1 cellular context compared by ENCODE assay signal in genomic region chr19:46954502-46955004, GRCh38.
A peak's percentile ranks its signal among the peaks of the same experiment; 100 is the strongest.
TF ChIP-seq lines count a peak whose summit lies in the region.

No MANE protein-coding gene starts in this region.

TF ChIP-seq in HepG2, 621 proteins besides CTCF, POLR2A, EP300 and RAD21 (continued from another document and continues in another):
- peak; percentile 73; the same call in 1 of the 2 replicates for TF ChIP-seq FOXJ3 (CRISPR knock-in tag; IDR thresholded peaks at IDR 0.05; ENCODE audit: borderline replicate concordance)
- TF ChIP-seq ZNF280B (CRISPR knock-in tag; IDR thresholded peaks at IDR 0.05; ENCODE audit: borderline replicate concordance), result no peak
- peak; percentile 88 for TF ChIP-seq GATAD2A (CRISPR knock-in tag; IDR thresholded peaks at IDR 0.05)
- no peak for TF ChIP-seq ZNF335 (CRISPR knock-in tag; IDR thresholded peaks at IDR 0.05)
- no peak for TF ChIP-seq SMAD9 (CRISPR knock-in tag; IDR thresholded peaks at IDR 0.05)
- TF ChIP-seq PLRG1 (conservative IDR thresholded peaks at IDR 0.05), result no peak
- TF ChIP-seq CEBPB (IDR thresholded peaks at IDR 0.05; ENCODE audit: borderline replicate concordance, low read depth, low read length), result peak; percentile 53; the same call in 1 of the 2 replicates
- TF ChIP-seq HOXA5 (CRISPR knock-in tag; IDR thresholded peaks at IDR 0.05), result peak; percentile 27; the same call in 1 of the 2 replicates
- TF ChIP-seq SOX13 (IDR thresholded peaks at IDR 0.05), result no peak
- TF ChIP-seq SOX13 (CRISPR knock-in tag; conservative IDR thresholded peaks at IDR 0.05 in 1 of 2, IDR thresholded peaks at IDR 0.05 in 1 of 2), result peak in 1 of 2 experiments; percentile 91; a peak in 2 of 4 replicates
- TF ChIP-seq ZNF20 (CRISPR knock-in tag; IDR thresholded peaks at IDR 0.05), result no peak
- no peak for TF ChIP-seq GLI4 (CRISPR knock-in tag; IDR thresholded peaks at IDR 0.05; ENCODE audit: borderline replicate concordance)
- TF ChIP-seq TBP (CRISPR knock-in tag; IDR thresholded peaks at IDR 0.05), result no peak
- TF ChIP-seq CREB1 (IDR thresholded peaks at IDR 0.05), result no peak
- peak; percentile 69 for TF ChIP-seq CREB1 (CRISPR knock-in tag; IDR thresholded peaks at IDR 0.05)
- TF ChIP-seq ATF7-NPFF (CRISPR knock-in tag; IDR thresholded peaks at IDR 0.05; ENCODE audit: low read depth), result 0 out of 2 replicates have a peak, but pooled peaks have one; percentile 33
- TF ChIP-seq ZKSCAN8 (CRISPR knock-in tag; IDR thresholded peaks at IDR 0.05; ENCODE audit: borderline replicate concordance), result 0 out of 2 replicates have a peak, but pooled peaks have one; percentile 27
- TF ChIP-seq GPBP1L1 (CRISPR knock-in tag; IDR thresholded peaks at IDR 0.05), result no peak
- TF ChIP-seq, protein P1, sequence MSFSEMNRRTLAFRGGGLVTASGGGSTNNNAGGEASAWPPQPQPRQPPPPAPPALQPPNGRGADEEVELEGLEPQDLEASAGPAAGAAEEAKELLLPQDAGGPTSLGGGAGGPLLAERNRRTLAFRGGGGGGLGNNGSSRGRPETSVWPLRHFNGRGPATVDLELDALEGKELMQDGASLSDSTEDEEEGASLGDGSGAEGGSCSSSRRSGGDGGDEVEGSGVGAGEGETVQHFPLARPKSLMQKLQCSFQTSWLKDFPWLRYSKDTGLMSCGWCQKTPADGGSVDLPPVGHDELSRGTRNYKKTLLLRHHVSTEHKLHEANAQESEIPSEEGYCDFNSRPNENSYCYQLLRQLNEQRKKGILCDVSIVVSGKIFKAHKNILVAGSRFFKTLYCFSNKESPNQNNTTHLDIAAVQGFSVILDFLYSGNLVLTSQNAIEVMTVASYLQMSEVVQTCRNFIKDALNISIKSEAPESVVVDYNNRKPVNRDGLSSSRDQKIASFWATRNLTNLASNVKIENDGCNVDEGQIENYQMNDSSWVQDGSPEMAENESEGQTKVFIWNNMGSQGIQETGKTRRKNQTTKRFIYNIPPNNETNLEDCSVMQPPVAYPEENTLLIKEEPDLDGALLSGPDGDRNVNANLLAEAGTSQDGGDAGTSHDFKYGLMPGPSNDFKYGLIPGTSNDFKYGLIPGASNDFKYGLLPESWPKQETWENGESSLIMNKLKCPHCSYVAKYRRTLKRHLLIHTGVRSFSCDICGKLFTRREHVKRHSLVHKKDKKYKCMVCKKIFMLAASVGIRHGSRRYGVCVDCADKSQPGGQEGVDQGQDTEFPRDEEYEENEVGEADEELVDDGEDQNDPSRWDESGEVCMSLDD (CRISPR knock-in tag; IDR thresholded peaks at IDR 0.05; ENCODE audit: borderline replicate concordance), result no peak
- peak; percentile 46; the same call in 1 of the 2 replicates for TF ChIP-seq NR2F6 (IDR thresholded peaks at IDR 0.05)
- TF ChIP-seq NR2F6 (CRISPR knock-in tag; IDR thresholded peaks at IDR 0.05), result 0 out of 2 replicates have a peak, but pooled peaks have one; percentile 22
- peak; percentile 15; the same call in 1 of the 2 replicates for TF ChIP-seq DMAP1 (CRISPR knock-in tag; IDR thresholded peaks at IDR 0.05)
- no peak for TF ChIP-seq DR1 (CRISPR knock-in tag; IDR thresholded peaks at IDR 0.05)
- TF ChIP-seq ZNF766 (CRISPR knock-in tag; IDR thresholded peaks at IDR 0.05; ENCODE audit: borderline replicate concordance), result no peak
- no peak for TF ChIP-seq ZNF564 (CRISPR knock-in tag; IDR thresholded peaks at IDR 0.05)
- 0 out of 2 replicates have a peak, but pooled peaks have one; percentile 42 for TF ChIP-seq ZNF264 (CRISPR knock-in tag; IDR thresholded peaks at IDR 0.05)
- TF ChIP-seq SUZ12 (IDR thresholded peaks at IDR 0.05; ENCODE audit: low read depth, low read length), result no peak
- no peak for TF ChIP-seq BRF2 (CRISPR knock-in tag; IDR thresholded peaks at IDR 0.05)
- TF ChIP-seq, protein P2, sequence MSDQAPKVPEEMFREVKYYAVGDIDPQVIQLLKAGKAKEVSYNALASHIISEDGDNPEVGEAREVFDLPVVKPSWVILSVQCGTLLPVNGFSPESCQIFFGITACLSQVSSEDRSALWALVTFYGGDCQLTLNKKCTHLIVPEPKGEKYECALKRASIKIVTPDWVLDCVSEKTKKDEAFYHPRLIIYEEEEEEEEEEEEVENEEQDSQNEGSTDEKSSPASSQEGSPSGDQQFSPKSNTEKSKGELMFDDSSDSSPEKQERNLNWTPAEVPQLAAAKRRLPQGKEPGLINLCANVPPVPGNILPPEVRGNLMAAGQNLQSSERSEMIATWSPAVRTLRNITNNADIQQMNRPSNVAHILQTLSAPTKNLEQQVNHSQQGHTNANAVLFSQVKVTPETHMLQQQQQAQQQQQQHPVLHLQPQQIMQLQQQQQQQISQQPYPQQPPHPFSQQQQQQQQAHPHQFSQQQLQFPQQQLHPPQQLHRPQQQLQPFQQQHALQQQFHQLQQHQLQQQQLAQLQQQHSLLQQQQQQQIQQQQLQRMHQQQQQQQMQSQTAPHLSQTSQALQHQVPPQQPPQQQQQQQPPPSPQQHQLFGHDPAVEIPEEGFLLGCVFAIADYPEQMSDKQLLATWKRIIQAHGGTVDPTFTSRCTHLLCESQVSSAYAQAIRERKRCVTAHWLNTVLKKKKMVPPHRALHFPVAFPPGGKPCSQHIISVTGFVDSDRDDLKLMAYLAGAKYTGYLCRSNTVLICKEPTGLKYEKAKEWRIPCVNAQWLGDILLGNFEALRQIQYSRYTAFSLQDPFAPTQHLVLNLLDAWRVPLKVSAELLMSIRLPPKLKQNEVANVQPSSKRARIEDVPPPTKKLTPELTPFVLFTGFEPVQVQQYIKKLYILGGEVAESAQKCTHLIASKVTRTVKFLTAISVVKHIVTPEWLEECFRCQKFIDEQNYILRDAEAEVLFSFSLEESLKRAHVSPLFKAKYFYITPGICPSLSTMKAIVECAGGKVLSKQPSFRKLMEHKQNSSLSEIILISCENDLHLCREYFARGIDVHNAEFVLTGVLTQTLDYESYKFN (CRISPR knock-in tag; conservative IDR thresholded peaks at IDR 0.05), result peak; percentile 87
- TF ChIP-seq KDM2A (CRISPR knock-in tag; IDR thresholded peaks at IDR 0.05; ENCODE audit: borderline replicate concordance, low read depth), result no peak
- TF ChIP-seq PHF20 (CRISPR knock-in tag; IDR thresholded peaks at IDR 0.05), result no peak
- no peak for TF ChIP-seq ZNF414 (CRISPR knock-in tag; IDR thresholded peaks at IDR 0.05)
- TF ChIP-seq ZNF44 (CRISPR knock-in tag; IDR thresholded peaks at IDR 0.05), result 0 out of 2 replicates have a peak, but pooled peaks have one; percentile 14
- no peak for TF ChIP-seq SNAI1 (CRISPR knock-in tag; IDR thresholded peaks at IDR 0.05; ENCODE audit: borderline replicate concordance)
- peak; percentile 60; the same call in 1 of the 2 replicates for TF ChIP-seq ZMYM2 (CRISPR knock-in tag; IDR thresholded peaks at IDR 0.05)
- TF ChIP-seq FOXA1 (IDR thresholded peaks at IDR 0.05), result no peak
- TF ChIP-seq FOXA1 (CRISPR knock-in tag; IDR thresholded peaks at IDR 0.05), result 0 out of 2 replicates have a peak, but pooled peaks have one; percentile 19
- no peak for TF ChIP-seq CBX2 (IDR thresholded peaks at IDR 0.05; ENCODE audit: low read depth, low read length)
- no peak for TF ChIP-seq CBX2 (CRISPR knock-in tag; IDR thresholded peaks at IDR 0.05; ENCODE audit: low read depth)
- peak; percentile 59; the same call in 1 of the 2 replicates for TF ChIP-seq FOSL2 (CRISPR knock-in tag; IDR thresholded peaks at IDR 0.05)
- TF ChIP-seq RELA (CRISPR knock-in tag; IDR thresholded peaks at IDR 0.05), result no peak
- TF ChIP-seq CHD4 (IDR thresholded peaks at IDR 0.05; ENCODE audit: borderline replicate concordance, low read length), result no peak
- no peak for TF ChIP-seq ZNF674 (CRISPR knock-in tag; IDR thresholded peaks at IDR 0.05; ENCODE audit: low read depth)
- no peak for TF ChIP-seq PBX3 (CRISPR knock-in tag; IDR thresholded peaks at IDR 0.05; ENCODE audit: borderline replicate concordance)
- peak; percentile 36; the same call in 1 of the 2 replicates for TF ChIP-seq ELF3 (CRISPR knock-in tag; IDR thresholded peaks at IDR 0.05)
- TF ChIP-seq, protein P3, sequence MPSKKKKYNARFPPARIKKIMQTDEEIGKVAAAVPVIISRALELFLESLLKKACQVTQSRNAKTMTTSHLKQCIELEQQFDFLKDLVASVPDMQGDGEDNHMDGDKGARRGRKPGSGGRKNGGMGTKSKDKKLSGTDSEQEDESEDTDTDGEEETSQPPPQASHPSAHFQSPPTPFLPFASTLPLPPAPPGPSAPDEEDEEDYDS (CRISPR knock-in tag; IDR thresholded peaks at IDR 0.05), result no peak
- TF ChIP-seq ZNF576 (CRISPR knock-in tag; IDR thresholded peaks at IDR 0.05), result no peak
- TF ChIP-seq ZNF275 (CRISPR knock-in tag; IDR thresholded peaks at IDR 0.05; ENCODE audit: borderline replicate concordance), result no peak
- TF ChIP-seq, protein P4, sequence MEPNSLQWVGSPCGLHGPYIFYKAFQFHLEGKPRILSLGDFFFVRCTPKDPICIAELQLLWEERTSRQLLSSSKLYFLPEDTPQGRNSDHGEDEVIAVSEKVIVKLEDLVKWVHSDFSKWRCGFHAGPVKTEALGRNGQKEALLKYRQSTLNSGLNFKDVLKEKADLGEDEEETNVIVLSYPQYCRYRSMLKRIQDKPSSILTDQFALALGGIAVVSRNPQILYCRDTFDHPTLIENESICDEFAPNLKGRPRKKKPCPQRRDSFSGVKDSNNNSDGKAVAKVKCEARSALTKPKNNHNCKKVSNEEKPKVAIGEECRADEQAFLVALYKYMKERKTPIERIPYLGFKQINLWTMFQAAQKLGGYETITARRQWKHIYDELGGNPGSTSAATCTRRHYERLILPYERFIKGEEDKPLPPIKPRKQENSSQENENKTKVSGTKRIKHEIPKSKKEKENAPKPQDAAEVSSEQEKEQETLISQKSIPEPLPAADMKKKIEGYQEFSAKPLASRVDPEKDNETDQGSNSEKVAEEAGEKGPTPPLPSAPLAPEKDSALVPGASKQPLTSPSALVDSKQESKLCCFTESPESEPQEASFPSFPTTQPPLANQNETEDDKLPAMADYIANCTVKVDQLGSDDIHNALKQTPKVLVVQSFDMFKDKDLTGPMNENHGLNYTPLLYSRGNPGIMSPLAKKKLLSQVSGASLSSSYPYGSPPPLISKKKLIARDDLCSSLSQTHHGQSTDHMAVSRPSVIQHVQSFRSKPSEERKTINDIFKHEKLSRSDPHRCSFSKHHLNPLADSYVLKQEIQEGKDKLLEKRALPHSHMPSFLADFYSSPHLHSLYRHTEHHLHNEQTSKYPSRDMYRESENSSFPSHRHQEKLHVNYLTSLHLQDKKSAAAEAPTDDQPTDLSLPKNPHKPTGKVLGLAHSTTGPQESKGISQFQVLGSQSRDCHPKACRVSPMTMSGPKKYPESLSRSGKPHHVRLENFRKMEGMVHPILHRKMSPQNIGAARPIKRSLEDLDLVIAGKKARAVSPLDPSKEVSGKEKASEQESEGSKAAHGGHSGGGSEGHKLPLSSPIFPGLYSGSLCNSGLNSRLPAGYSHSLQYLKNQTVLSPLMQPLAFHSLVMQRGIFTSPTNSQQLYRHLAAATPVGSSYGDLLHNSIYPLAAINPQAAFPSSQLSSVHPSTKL (CRISPR knock-in tag; IDR thresholded peaks at IDR 0.05), result peak; percentile 58; the same call in 1 of the 2 replicates
